Comparison of ENCODE assay signal across 18 cellular contexts in genomic region chr21:26761174-26761915, GRCh38.
DNase-seq lines count a peak whose midpoint lies in the region; ATAC-seq lines count a peak whose summit lies in the region.
"Had no signal": no experiment of that assay in that cellular context is flagged by ENCODE, and none has a peak within 500 bp of the region (broad histone marks: within the 10 kb centered on the region; RNA-seq: fewer than 3 reads in every experiment).

No MANE protein-coding gene starts in this region.

- H3K27me3 Mint-ChIP-seq in activated T-cell treated with anti-CD3 and anti-CD28 coated beads, Interleukin-2, amount 50 U/mL, for 4 hours (ENCODE audit: low read depth), result no peaks in the 10 kb centered on the region
- H3K27me3 Mint-ChIP-seq: CD4-positive, alpha-beta T cell had no signal

- no peaks in the 10 kb centered on the region for H3K9me3 Mint-ChIP-seq in activated T-cell treated with anti-CD3 and anti-CD28 coated beads, Interleukin-2, amount 50 U/mL, for 4 hours
- H3K9me3 Mint-ChIP-seq: CD4-positive, alpha-beta T cell; GM23338 had no signal

- no peaks in the 10 kb centered on the region for H3K36me3 Mint-ChIP-seq in activated T-cell treated with anti-CD3 and anti-CD28 coated beads, Interleukin-2, amount 50 U/mL, for 4 hours (ENCODE audit: insufficient read depth)

- no peak for ATAC-seq in activated T-cell treated with anti-CD3 and anti-CD28 coated beads, Interleukin-2, amount 50 U/mL, for 4 hours
- ATAC-seq: GM23338 had no signal

- H3K4me3 Mint-ChIP-seq in activated T-cell treated with anti-CD3 and anti-CD28 coated beads, Interleukin-2, amount 50 U/mL, for 4 hours, result no peak overlapping the region
- H3K4me3 Mint-ChIP-seq: B cell; CD4-positive, alpha-beta T cell; GM23338 had no signal

- DNase-seq in A172 (ENCODE audit: low spot score), result peak; percentile 42
- peak; percentile 75 for DNase-seq in EL
- peak; percentile 68 for DNase-seq in M059J (ENCODE audit: low read depth)
- DNase-seq in SW480 (ENCODE audit: low spot score), result peak; percentile 17
- no peak for DNase-seq in activated T-cell treated with anti-CD3 and anti-CD28 coated beads, Interleukin-2, amount 50 U/mL, for 4 hours
- no peak for DNase-seq in AG20443 (ENCODE audit: low spot score)
- DNase-seq in ecto neural progenitor cell (ENCODE audit: low spot score), result no peak
- DNase-seq in NCI-H2227 (lab: John Stamatoyannopoulos, UW; ENCODE audit: unreplicated experiment), result no peak
- DNase-seq: 8988T; ACHN; C1 segment of cervical spinal cord; CD4-positive, alpha-beta T cell; DMS153; DMS79 treated with DMSO at 0.1 percent for 48 hours; H7; KBM-7 had no signal

- no peaks in the 10 kb centered on the region for H3K4me1 Mint-ChIP-seq in activated T-cell treated with anti-CD3 and anti-CD28 coated beads, Interleukin-2, amount 50 U/mL, for 4 hours (ENCODE audit: low read depth)
- H3K4me1 Mint-ChIP-seq: B cell, GM23338 had no signal

Comparison
In these comparisons a context has a peak if more than half of its experiments do, and no peak if none do; other contexts are left out.
1. DNase-seq: peak in A172 (single experiment), EL (single experiment), M059J (single experiment) and SW480 (single experiment); none in activated T-cell treated with anti-CD3 and anti-CD28 coated beads, Interleukin-2, amount 50 U/mL, for 4 hours (single experiment), AG20443 (single experiment), ecto neural progenitor cell (single experiment) and NCI-H2227 (single experiment).